ENCODE assay signal across 2 cellular contexts in the genomic region with DNA sequence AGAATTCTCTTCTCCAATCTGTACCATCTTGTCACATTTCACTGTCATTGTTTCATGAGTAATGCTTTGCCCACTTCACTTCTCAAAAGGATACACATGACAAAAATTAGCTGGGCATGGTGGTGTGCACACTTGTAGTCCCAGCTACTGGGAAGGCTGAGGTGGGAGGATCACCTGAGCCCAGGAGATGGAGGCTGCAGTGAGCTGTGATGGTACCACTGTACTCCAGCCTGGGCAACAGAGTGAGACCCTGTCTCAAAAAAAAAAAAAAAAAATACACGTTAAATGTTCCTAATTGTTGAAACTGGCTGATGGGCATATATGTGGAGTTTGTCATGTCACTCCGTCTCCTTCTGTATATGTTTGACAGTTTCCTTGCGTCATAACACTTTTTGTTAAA.
TF ChIP-seq lines count a peak whose summit lies in the region.

No MANE protein-coding gene starts in this region.

TF ChIP-seq in HepG2, 621 proteins besides CTCF, POLR2A, EP300 and RAD21:
- TF ChIP-seq, protein P1, sequence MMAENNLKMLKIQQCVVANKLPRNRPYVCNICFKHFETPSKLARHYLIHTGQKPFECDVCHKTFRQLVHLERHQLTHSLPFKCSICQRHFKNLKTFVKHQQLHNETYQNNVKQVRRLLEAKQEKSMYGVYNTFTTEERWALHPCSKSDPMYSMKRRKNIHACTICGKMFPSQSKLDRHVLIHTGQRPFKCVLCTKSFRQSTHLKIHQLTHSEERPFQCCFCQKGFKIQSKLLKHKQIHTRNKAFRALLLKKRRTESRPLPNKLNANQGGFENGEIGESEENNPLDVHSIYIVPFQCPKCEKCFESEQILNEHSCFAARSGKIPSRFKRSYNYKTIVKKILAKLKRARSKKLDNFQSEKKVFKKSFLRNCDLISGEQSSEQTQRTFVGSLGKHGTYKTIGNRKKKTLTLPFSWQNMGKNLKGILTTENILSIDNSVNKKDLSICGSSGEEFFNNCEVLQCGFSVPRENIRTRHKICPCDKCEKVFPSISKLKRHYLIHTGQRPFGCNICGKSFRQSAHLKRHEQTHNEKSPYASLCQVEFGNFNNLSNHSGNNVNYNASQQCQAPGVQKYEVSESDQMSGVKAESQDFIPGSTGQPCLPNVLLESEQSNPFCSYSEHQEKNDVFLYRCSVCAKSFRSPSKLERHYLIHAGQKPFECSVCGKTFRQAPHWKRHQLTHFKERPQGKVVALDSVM (CRISPR knock-in tag; IDR thresholded peaks at IDR 0.05): 0 out of 2 replicates have a peak, but pooled peaks have one; percentile 23
- TF ChIP-seq ZNF121 (CRISPR knock-in tag; IDR thresholded peaks at IDR 0.05) (peak; percentile 83), CENPX (CRISPR knock-in tag; IDR thresholded peaks at IDR 0.05) (no peak), FOXC1 (CRISPR knock-in tag; IDR thresholded peaks at IDR 0.05; ENCODE audit: borderline replicate concordance) (no peak)
- TF ChIP-seq, protein P2, sequence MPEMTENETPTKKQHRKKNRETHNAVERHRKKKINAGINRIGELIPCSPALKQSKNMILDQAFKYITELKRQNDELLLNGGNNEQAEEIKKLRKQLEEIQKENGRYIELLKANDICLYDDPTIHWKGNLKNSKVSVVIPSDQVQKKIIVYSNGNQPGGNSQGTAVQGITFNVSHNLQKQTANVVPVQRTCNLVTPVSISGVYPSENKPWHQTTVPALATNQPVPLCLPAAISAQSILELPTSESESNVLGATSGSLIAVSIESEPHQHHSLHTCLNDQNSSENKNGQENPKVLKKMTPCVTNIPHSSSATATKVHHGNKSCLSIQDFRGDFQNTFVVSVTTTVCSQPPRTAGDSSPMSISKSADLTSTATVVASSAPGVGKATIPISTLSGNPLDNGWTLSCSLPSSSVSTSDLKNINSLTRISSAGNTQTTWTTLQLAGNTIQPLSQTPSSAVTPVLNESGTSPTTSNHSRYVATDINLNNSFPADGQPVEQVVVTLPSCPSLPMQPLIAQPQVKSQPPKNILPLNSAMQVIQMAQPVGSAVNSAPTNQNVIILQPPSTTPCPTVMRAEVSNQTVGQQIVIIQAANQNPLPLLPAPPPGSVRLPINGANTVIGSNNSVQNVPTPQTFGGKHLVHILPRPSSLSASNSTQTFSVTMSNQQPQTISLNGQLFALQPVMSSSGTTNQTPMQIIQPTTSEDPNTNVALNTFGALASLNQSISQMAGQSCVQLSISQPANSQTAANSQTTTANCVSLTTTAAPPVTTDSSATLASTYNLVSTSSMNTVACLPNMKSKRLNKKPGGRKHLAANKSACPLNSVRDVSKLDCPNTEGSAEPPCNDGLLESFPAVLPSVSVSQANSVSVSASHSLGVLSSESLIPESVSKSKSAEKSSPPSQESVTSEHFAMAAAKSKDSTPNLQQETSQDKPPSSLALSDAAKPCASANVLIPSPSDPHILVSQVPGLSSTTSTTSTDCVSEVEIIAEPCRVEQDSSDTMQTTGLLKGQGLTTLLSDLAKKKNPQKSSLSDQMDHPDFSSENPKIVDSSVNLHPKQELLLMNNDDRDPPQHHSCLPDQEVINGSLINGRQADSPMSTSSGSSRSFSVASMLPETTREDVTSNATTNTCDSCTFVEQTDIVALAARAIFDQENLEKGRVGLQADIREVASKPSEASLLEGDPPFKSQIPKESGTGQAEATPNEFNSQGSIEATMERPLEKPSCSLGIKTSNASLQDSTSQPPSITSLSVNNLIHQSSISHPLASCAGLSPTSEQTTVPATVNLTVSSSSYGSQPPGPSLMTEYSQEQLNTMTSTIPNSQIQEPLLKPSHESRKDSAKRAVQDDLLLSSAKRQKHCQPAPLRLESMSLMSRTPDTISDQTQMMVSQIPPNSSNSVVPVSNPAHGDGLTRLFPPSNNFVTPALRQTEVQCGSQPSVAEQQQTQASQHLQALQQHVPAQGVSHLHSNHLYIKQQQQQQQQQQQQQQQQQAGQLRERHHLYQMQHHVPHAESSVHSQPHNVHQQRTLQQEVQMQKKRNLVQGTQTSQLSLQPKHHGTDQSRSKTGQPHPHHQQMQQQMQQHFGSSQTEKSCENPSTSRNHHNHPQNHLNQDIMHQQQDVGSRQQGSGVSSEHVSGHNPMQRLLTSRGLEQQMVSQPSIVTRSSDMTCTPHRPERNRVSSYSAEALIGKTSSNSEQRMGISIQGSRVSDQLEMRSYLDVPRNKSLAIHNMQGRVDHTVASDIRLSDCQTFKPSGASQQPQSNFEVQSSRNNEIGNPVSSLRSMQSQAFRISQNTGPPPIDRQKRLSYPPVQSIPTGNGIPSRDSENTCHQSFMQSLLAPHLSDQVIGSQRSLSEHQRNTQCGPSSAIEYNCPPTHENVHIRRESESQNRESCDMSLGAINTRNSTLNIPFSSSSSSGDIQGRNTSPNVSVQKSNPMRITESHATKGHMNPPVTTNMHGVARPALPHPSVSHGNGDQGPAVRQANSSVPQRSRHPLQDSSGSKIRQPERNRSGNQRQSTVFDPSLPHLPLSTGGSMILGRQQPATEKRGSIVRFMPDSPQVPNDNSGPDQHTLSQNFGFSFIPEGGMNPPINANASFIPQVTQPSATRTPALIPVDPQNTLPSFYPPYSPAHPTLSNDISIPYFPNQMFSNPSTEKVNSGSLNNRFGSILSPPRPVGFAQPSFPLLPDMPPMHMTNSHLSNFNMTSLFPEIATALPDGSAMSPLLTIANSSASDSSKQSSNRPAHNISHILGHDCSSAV (CRISPR knock-in tag; IDR thresholded peaks at IDR 0.05; ENCODE audit: borderline replicate concordance): no peak
TF ChIP-seq in HepG2: peak in this region for 2.

TF ChIP-seq in WTC11, 78 proteins besides CTCF, POLR2A, EP300 and RAD21:
- no peak for TF ChIP-seq GRHL2 (CRISPR knock-in tag; IDR thresholded peaks at IDR 0.05; ENCODE audit: insufficient replicate concordance, severe bottlenecking)
- TF ChIP-seq ZNF121 (CRISPR knock-in tag; IDR thresholded peaks at IDR 0.05): peak; percentile 55; the same call in 1 of the 2 replicates
